Comparison of ENCODE assay signal across 39 cellular contexts in genomic region chr12:127209318-127209717, GRCh38.
"Had no signal": no experiment of that assay in that cellular context is flagged by ENCODE, and none has a peak within 500 bp of the region (broad histone marks: within the 10 kb centered on the region; RNA-seq: fewer than 3 reads in every experiment).

No MANE protein-coding gene starts in this region.

- H3K4me1 Mint-ChIP-seq: activated naive CD4-positive, alpha-beta T cell treated with anti-CD3 and anti-CD28 coated beads, Interleukin-2, amount 10 ng/mL, durations not matched to agents 7 days and 5 days; activated naive CD4-positive, alpha-beta T cell treated with anti-CD3 and anti-CD28 coated beads, Interleukin-2, amount 50 U/mL, for 24 hours; activated naive CD8-positive, alpha-beta T cell treated with anti-CD3 and anti-CD28 coated beads for 36 hours; activated naive CD8-positive, alpha-beta T cell treated with anti-CD3 and anti-CD28 coated beads, Interleukin-2, amount 10 ng/mL, durations not matched to agents 7 days and 5 days; activated naive CD8-positive, alpha-beta T cell treated with anti-CD3 and anti-CD28 coated beads, Interleukin-2, amount 50 U/mL, for 24 hours; activated T-helper 17 cell treated with anti-CD3 and anti-CD28 coated beads, Interleukin-2, amount 50 U/mL, for 72 hours; central memory CD8-positive, alpha-beta T cell had no signal

- H3K9me3 ChIP-seq: ascending aorta, body of pancreas, breast epithelium had no signal

- H3K4me3 ChIP-seq: adrenal gland, ascending aorta, body of pancreas, breast epithelium, cardiac muscle cell had no signal

- H3K4me1 ChIP-seq: adrenal gland, ascending aorta, body of pancreas, breast epithelium had no signal

- H3K27me3 Mint-ChIP-seq: activated naive CD8-positive, alpha-beta T cell; activated naive CD8-positive, alpha-beta T cell treated with anti-CD3 and anti-CD28 coated beads, Interleukin-2, amount 50 U/mL, for 24 hours had no signal

- ATAC-seq: activated naive CD4-positive, alpha-beta T cell treated with anti-CD3 and anti-CD28 coated beads, Interleukin-2, amount 50 U/mL, for 72 hours; activated naive CD8-positive, alpha-beta T cell treated with anti-CD3 and anti-CD28 coated beads, Interleukin-2, amount 50 U/mL, for 24 hours; activated T-cell treated with anti-CD3 and anti-CD28 coated beads, Interleukin-2, amount 50 U/mL, for 4 hours; activated T-cell treated with anti-CD3 and anti-CD28 coated beads, Interleukin-2, amount 50 U/mL, for 72 hours; activated T-helper 17 cell treated with anti-CD3 and anti-CD28 coated beads, Interleukin-2, amount 50 U/mL, for 72 hours; body of pancreas had no signal

- H3K36me3 Mint-ChIP-seq: activated naive CD4-positive, alpha-beta T cell treated with anti-CD3 and anti-CD28 coated beads, Interleukin-2, amount 10 ng/mL, durations not matched to agents 7 days and 5 days; activated naive CD4-positive, alpha-beta T cell treated with anti-CD3 and anti-CD28 coated beads, Interleukin-2, amount 50 U/mL, for 24 hours; activated naive CD8-positive, alpha-beta T cell; activated naive CD8-positive, alpha-beta T cell treated with anti-CD3 and anti-CD28 coated beads for 36 hours; activated naive CD8-positive, alpha-beta T cell treated with anti-CD3 and anti-CD28 coated beads, Interleukin-2, amount 10 ng/mL, durations not matched to agents 7 days and 5 days; brain had no signal

- H3K27me3 ChIP-seq: adrenal gland, ascending aorta, body of pancreas, brain microvascular endothelial cell, breast epithelium, cardiac muscle cell had no signal

- DNase-seq: activated effector memory CD4-positive, alpha-beta T cell treated with anti-CD3 and anti-CD28 coated beads, Interleukin-2, amount 50 U/mL, for 16 hours; activated effector memory CD4-positive, alpha-beta T cell treated with Interleukin-2 at 50 U/mL for 16 hours; activated gamma-delta T cell; activated gamma-delta T cell treated with Interleukin-2 at 50 U/mL for 16 hours; activated naive CD4-positive, alpha-beta T cell; activated naive CD4-positive, alpha-beta T cell treated with anti-CD3 and anti-CD28 coated beads for 36 hours; activated naive CD4-positive, alpha-beta T cell treated with anti-CD3 and anti-CD28 coated beads, Interleukin-2, amount 10 ng/mL, durations not matched to agents 7 days and 5 days; activated naive CD4-positive, alpha-beta T cell treated with anti-CD3 and anti-CD28 coated beads, Interleukin-2, amount 50 U/mL, for 16 hours; activated naive CD4-positive, alpha-beta T cell treated with Interleukin-2 at 50 U/mL for 16 hours; activated naive CD8-positive, alpha-beta T cell treated with anti-CD3 and anti-CD28 coated beads for 36 hours; activated naive CD8-positive, alpha-beta T cell treated with anti-CD3 and anti-CD28 coated beads, Interleukin-2, amount 10 ng/mL, durations not matched to agents 7 days and 5 days; activated naive CD8-positive, alpha-beta T cell treated with anti-CD3 and anti-CD28 coated beads, Interleukin-2, amount 50 U/mL, for 24 hours; activated T-cell treated with anti-CD3 and anti-CD28 coated beads, Interleukin-2, amount 50 U/mL, for 1 hour; activated T-cell treated with anti-CD3 and anti-CD28 coated beads, Interleukin-2, amount 50 U/mL, for 24 hours; activated T-cell treated with anti-CD3 and anti-CD28 coated beads, Interleukin-2, amount 50 U/mL, for 4 hours; activated T-cell treated with anti-CD3 and anti-CD28 coated beads, Interleukin-2, amount 50 U/mL, for 48 hours; activated T-cell treated with anti-CD3 and anti-CD28 coated beads, Interleukin-2, amount 50 U/mL, for 72 hours; adrenal gland; amniotic stem cell; amygdala; anterior cingulate cortex; aorta; body of pancreas; brain microvascular endothelial cell; caudate nucleus; central memory CD4-positive, alpha-beta T cell; cerebellar nuclear complex had no signal

- H3K27ac Mint-ChIP-seq: activated naive CD4-positive, alpha-beta T cell treated with anti-CD3 and anti-CD28 coated beads for 36 hours; activated naive CD4-positive, alpha-beta T cell treated with anti-CD3 and anti-CD28 coated beads, Interleukin-2, amount 10 ng/mL, durations not matched to agents 7 days and 5 days; activated naive CD4-positive, alpha-beta T cell treated with anti-CD3 and anti-CD28 coated beads, Interleukin-2, amount 50 U/mL, for 24 hours; activated naive CD4-positive, alpha-beta T cell treated with anti-CD3 and anti-CD28 coated beads, Interleukin-2, amount 50 U/mL, for 72 hours; activated naive CD8-positive, alpha-beta T cell; activated naive CD8-positive, alpha-beta T cell treated with anti-CD3 and anti-CD28 coated beads for 36 hours; activated naive CD8-positive, alpha-beta T cell treated with anti-CD3 and anti-CD28 coated beads, Interleukin-2, amount 10 ng/mL, durations not matched to agents 7 days and 5 days; activated naive CD8-positive, alpha-beta T cell treated with anti-CD3 and anti-CD28 coated beads, Interleukin-2, amount 50 U/mL, for 24 hours; activated T-cell treated with anti-CD3 and anti-CD28 coated beads, Interleukin-2, amount 50 U/mL, for 24 hours; activated T-cell treated with anti-CD3 and anti-CD28 coated beads, Interleukin-2, amount 50 U/mL, for 72 hours; activated T-helper 17 cell treated with anti-CD3 and anti-CD28 coated beads, Interleukin-2, amount 50 U/mL, for 72 hours; activated T-helper 2 cell treated with anti-CD3 and anti-CD28 coated beads, Interferon-gamma antibody, Interleukin-2, Interleukin-4, amounts not matched to agents 10 μg/mL and 5 μg/mL and 100 μg/mL, durations not matched to agents 14 hours and 24 hours and 36 hours; brain had no signal

- FAIRE-seq: astrocyte, colon had no signal

- H3K36me3 ChIP-seq: adrenal gland, ascending aorta, brain microvascular endothelial cell, breast epithelium, cardiac muscle cell had no signal

- H3K27ac ChIP-seq: adrenal gland, ascending aorta, body of pancreas, brain microvascular endothelial cell, breast epithelium, cardiac muscle cell had no signal

- H3K4me3 Mint-ChIP-seq: activated naive CD4-positive, alpha-beta T cell treated with anti-CD3 and anti-CD28 coated beads for 36 hours; activated naive CD4-positive, alpha-beta T cell treated with anti-CD3 and anti-CD28 coated beads, Interleukin-2, amount 10 ng/mL, durations not matched to agents 7 days and 5 days; activated naive CD4-positive, alpha-beta T cell treated with anti-CD3 and anti-CD28 coated beads, Interleukin-2, amount 50 U/mL, for 24 hours; activated naive CD8-positive, alpha-beta T cell; activated naive CD8-positive, alpha-beta T cell treated with anti-CD3 and anti-CD28 coated beads for 36 hours; activated naive CD8-positive, alpha-beta T cell treated with anti-CD3 and anti-CD28 coated beads, Interleukin-2, amount 10 ng/mL, durations not matched to agents 7 days and 5 days; activated naive CD8-positive, alpha-beta T cell treated with anti-CD3 and anti-CD28 coated beads, Interleukin-2, amount 50 U/mL, for 24 hours; activated T-cell treated with anti-CD3 and anti-CD28 coated beads, Interleukin-2, amount 50 U/mL, for 24 hours; activated T-cell treated with anti-CD3 and anti-CD28 coated beads, Interleukin-2, amount 50 U/mL, for 4 hours; activated T-cell treated with anti-CD3 and anti-CD28 coated beads, Interleukin-2, amount 50 U/mL, for 72 hours; activated T-helper 17 cell treated with anti-CD3 and anti-CD28 coated beads, Interleukin-2, amount 50 U/mL, for 72 hours; brain; central memory CD8-positive, alpha-beta T cell had no signal

- H3K9me3 Mint-ChIP-seq: activated naive CD4-positive, alpha-beta T cell treated with anti-CD3 and anti-CD28 coated beads, Interleukin-2, amount 10 ng/mL, durations not matched to agents 7 days and 5 days; activated naive CD4-positive, alpha-beta T cell treated with anti-CD3 and anti-CD28 coated beads, Interleukin-2, amount 50 U/mL, for 24 hours; activated naive CD8-positive, alpha-beta T cell treated with anti-CD3 and anti-CD28 coated beads for 36 hours; activated naive CD8-positive, alpha-beta T cell treated with anti-CD3 and anti-CD28 coated beads, Interleukin-2, amount 10 ng/mL, durations not matched to agents 7 days and 5 days; activated naive CD8-positive, alpha-beta T cell treated with anti-CD3 and anti-CD28 coated beads, Interleukin-2, amount 50 U/mL, for 24 hours; activated T-helper 17 cell treated with anti-CD3 and anti-CD28 coated beads, Interleukin-2, amount 50 U/mL, for 72 hours; activated T-helper 2 cell treated with anti-CD3 and anti-CD28 coated beads, Interferon-gamma antibody, Interleukin-2, Interleukin-4, amounts not matched to agents 10 μg/mL and 5 μg/mL and 100 μg/mL, durations not matched to agents 14 hours and 24 hours and 36 hours; central memory CD8-positive, alpha-beta T cell had no signal
